In the genomic region with DNA sequence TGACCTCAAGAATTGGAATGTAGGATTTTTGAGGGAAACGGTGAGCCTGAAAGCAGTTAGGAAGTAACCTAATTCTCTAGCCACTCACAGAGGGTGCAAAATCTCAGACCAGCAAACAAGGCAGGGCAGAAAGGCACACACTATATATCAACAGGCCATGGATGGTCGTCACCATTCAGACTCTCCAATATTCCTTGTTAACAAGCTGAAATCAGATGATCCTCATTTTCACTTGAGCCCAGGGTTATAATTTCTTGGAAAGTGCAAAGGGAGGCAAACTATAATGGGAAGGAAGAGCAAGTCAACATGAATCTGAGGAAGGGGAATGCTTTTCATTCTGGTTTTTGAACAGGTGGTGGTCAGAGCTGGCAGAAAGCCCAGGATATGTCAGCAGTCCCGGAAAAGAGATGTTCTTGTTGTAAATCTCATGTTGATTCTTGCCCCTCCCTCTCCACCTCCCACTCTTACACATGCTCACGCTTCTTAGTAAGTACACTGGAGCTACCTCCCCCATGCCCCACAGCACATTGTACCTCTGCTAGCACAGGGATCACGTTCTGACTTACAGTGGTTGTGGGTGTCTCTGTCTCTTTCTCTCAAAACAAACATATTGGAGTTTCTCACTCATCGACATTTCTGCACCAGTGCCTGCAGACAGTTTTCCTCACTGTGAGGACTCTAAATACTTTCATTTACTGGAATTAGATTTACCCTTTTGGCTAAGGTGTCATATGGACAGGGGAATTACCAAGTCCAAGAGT, we compare ENCODE assay signal across 1 cellular context.
TF ChIP-seq lines count a peak whose summit lies in the region.

No MANE protein-coding gene starts in this region.

TF ChIP-seq in GM12878, 131 proteins besides CTCF, POLR2A, EP300 and RAD21 (continued from another document and continues in another):
- TF ChIP-seq, protein P1, sequence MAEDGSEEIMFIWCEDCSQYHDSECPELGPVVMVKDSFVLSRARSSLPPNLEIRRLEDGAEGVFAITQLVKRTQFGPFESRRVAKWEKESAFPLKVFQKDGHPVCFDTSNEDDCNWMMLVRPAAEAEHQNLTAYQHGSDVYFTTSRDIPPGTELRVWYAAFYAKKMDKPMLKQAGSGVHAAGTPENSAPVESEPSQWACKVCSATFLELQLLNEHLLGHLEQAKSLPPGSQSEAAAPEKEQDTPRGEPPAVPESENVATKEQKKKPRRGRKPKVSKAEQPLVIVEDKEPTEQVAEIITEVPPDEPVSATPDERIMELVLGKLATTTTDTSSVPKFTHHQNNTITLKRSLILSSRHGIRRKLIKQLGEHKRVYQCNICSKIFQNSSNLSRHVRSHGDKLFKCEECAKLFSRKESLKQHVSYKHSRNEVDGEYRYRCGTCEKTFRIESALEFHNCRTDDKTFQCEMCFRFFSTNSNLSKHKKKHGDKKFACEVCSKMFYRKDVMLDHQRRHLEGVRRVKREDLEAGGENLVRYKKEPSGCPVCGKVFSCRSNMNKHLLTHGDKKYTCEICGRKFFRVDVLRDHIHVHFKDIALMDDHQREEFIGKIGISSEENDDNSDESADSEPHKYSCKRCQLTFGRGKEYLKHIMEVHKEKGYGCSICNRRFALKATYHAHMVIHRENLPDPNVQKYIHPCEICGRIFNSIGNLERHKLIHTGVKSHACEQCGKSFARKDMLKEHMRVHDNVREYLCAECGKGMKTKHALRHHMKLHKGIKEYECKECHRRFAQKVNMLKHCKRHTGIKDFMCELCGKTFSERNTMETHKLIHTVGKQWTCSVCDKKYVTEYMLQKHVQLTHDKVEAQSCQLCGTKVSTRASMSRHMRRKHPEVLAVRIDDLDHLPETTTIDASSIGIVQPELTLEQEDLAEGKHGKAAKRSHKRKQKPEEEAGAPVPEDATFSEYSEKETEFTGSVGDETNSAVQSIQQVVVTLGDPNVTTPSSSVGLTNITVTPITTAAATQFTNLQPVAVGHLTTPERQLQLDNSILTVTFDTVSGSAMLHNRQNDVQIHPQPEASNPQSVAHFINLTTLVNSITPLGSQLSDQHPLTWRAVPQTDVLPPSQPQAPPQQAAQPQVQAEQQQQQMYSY (CRISPR knock-in tag; IDR thresholded peaks at IDR 0.05) = no peak
- TF ChIP-seq SREBF2 (IDR thresholded peaks at IDR 0.05; ENCODE audit: low read length) (no peak), TBL1XR1 (IDR thresholded peaks at IDR 0.05; ENCODE audit: low read depth, low read length) (no peak), TAF1 (IDR thresholded peaks at IDR 0.05; ENCODE audit: borderline replicate concordance, low read depth, low read length) (no peak), RBBP5 (conservative IDR thresholded peaks at IDR 0.05) (no peak), EZH2 (IDR thresholded peaks at IDR 0.05; ENCODE audit: borderline replicate concordance, control insufficient read depth, low read depth, low read length) (no peak), ESRRA (IDR thresholded peaks at IDR 0.05; ENCODE audit: low read length) (no peak), ASH2L (IDR thresholded peaks at IDR 0.05; ENCODE audit: borderline replicate concordance, low read depth) (no peak), MTA2 (IDR thresholded peaks at IDR 0.05; ENCODE audit: low read depth) (peak; percentile 57), WRNIP1 (IDR thresholded peaks at IDR 0.05; ENCODE audit: borderline replicate concordance, low read depth, low read length) (0 out of 2 replicates have a peak, but pooled peaks have one; percentile 48), IKZF2 (IDR thresholded peaks at IDR 0.05) (peak in 1 of 2 experiments; percentile 56; a peak in 2 of 4 replicates), POU2F2 (IDR thresholded peaks at IDR 0.05; ENCODE audit: borderline replicate concordance, low read depth, low read length) (no peak), KAT2A (conservative IDR thresholded peaks at IDR 0.05; ENCODE audit: control insufficient read depth, low read depth, low read length) (no peak), CHD1 (IDR thresholded peaks at IDR 0.05; ENCODE audit: low read depth, low read length) (no peak), SMARCA5 (IDR thresholded peaks at IDR 0.05) (no peak), STAT3 (IDR thresholded peaks at IDR 0.05; ENCODE audit: low read depth, low read length) (0 out of 2 replicates have a peak, but pooled peaks have one; percentile 18), STAT1 (conservative IDR thresholded peaks at IDR 0.05) (no peak), ZZZ3 (IDR thresholded peaks at IDR 0.05; ENCODE audit: control insufficient read depth, insufficient read length, low read depth) (no peak), EGR1 (IDR thresholded peaks at IDR 0.05; ENCODE audit: borderline replicate concordance in 1 of 2, low read depth in 2 of 2, low read length in 2 of 2) (peak in 1 of 2 experiments; percentile 46; a peak in 1 of 3 replicates), TCF3 (IDR thresholded peaks at IDR 0.05; ENCODE audit: borderline replicate concordance, insufficient read depth, low read depth, low read length) (no peak), GABPA (IDR thresholded peaks at IDR 0.05; ENCODE audit: low read depth) (no peak), CEBPB (IDR thresholded peaks at IDR 0.05; ENCODE audit: borderline replicate concordance in 1 of 2, low read depth in 2 of 2, low read length in 2 of 2) (no peak), ZNF207 (IDR thresholded peaks at IDR 0.05; ENCODE audit: borderline replicate concordance) (no peak; the same call in 1 of the 2 replicates), HDAC6 (IDR thresholded peaks at IDR 0.05; ENCODE audit: unreplicated experiment) (no peak), NFXL1 (IDR thresholded peaks at IDR 0.05; ENCODE audit: borderline replicate concordance) (no peak), PAX5 (IDR thresholded peaks at IDR 0.05; ENCODE audit: borderline replicate concordance, low read depth, low read length) (no peak), MYC (IDR thresholded peaks at IDR 0.05; ENCODE audit: insufficient read depth, insufficient read length, insufficient replicate concordance, low read length, severe bottlenecking) (no peak), NFIC (IDR thresholded peaks at IDR 0.05; ENCODE audit: low read depth, low read length) (0 out of 2 replicates have a peak, but pooled peaks have one; percentile 17)
- TF ChIP-seq, protein P2, sequence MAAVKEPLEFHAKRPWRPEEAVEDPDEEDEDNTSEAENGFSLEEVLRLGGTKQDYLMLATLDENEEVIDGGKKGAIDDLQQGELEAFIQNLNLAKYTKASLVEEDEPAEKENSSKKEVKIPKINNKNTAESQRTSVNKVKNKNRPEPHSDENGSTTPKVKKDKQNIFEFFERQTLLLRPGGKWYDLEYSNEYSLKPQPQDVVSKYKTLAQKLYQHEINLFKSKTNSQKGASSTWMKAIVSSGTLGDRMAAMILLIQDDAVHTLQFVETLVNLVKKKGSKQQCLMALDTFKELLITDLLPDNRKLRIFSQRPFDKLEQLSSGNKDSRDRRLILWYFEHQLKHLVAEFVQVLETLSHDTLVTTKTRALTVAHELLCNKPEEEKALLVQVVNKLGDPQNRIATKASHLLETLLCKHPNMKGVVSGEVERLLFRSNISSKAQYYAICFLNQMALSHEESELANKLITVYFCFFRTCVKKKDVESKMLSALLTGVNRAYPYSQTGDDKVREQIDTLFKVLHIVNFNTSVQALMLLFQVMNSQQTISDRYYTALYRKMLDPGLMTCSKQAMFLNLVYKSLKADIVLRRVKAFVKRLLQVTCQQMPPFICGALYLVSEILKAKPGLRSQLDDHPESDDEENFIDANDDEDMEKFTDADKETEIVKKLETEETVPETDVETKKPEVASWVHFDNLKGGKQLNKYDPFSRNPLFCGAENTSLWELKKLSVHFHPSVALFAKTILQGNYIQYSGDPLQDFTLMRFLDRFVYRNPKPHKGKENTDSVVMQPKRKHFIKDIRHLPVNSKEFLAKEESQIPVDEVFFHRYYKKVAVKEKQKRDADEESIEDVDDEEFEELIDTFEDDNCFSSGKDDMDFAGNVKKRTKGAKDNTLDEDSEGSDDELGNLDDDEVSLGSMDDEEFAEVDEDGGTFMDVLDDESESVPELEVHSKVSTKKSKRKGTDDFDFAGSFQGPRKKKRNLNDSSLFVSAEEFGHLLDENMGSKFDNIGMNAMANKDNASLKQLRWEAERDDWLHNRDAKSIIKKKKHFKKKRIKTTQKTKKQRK (IDR thresholded peaks at IDR 0.05; ENCODE audit: low read depth, low read length) = no peak
- TF ChIP-seq, protein P3, sequence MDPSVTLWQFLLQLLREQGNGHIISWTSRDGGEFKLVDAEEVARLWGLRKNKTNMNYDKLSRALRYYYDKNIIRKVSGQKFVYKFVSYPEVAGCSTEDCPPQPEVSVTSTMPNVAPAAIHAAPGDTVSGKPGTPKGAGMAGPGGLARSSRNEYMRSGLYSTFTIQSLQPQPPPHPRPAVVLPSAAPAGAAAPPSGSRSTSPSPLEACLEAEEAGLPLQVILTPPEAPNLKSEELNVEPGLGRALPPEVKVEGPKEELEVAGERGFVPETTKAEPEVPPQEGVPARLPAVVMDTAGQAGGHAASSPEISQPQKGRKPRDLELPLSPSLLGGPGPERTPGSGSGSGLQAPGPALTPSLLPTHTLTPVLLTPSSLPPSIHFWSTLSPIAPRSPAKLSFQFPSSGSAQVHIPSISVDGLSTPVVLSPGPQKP (IDR thresholded peaks at IDR 0.05; ENCODE audit: low read depth, low read length) = no peak
- TF ChIP-seq, protein P4, sequence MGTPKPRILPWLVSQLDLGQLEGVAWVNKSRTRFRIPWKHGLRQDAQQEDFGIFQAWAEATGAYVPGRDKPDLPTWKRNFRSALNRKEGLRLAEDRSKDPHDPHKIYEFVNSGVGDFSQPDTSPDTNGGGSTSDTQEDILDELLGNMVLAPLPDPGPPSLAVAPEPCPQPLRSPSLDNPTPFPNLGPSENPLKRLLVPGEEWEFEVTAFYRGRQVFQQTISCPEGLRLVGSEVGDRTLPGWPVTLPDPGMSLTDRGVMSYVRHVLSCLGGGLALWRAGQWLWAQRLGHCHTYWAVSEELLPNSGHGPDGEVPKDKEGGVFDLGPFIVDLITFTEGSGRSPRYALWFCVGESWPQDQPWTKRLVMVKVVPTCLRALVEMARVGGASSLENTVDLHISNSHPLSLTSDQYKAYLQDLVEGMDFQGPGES (IDR thresholded peaks at IDR 0.05) = no peak
- TF ChIP-seq, protein P5, sequence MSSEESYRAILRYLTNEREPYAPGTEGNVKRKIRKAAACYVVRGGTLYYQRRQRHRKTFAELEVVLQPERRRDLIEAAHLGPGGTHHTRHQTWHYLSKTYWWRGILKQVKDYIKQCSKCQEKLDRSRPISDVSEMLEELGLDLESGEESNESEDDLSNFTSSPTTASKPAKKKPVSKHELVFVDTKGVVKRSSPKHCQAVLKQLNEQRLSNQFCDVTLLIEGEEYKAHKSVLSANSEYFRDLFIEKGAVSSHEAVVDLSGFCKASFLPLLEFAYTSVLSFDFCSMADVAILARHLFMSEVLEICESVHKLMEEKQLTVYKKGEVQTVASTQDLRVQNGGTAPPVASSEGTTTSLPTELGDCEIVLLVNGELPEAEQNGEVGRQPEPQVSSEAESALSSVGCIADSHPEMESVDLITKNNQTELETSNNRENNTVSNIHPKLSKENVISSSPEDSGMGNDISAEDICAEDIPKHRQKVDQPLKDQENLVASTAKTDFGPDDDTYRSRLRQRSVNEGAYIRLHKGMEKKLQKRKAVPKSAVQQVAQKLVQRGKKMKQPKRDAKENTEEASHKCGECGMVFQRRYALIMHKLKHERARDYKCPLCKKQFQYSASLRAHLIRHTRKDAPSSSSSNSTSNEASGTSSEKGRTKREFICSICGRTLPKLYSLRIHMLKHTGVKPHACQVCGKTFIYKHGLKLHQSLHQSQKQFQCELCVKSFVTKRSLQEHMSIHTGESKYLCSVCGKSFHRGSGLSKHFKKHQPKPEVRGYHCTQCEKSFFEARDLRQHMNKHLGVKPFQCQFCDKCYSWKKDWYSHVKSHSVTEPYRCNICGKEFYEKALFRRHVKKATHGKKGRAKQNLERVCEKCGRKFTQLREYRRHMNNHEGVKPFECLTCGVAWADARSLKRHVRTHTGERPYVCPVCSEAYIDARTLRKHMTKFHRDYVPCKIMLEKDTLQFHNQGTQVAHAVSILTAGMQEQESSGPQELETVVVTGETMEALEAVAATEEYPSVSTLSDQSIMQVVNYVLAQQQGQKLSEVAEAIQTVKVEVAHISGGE (CRISPR knock-in tag; IDR thresholded peaks at IDR 0.05) = no peak
- TF ChIP-seq, protein P6, sequence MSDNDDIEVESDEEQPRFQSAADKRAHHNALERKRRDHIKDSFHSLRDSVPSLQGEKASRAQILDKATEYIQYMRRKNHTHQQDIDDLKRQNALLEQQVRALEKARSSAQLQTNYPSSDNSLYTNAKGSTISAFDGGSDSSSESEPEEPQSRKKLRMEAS (IDR thresholded peaks at IDR 0.05; ENCODE audit: low read depth, low read length) = no peak
- TF ChIP-seq, protein P7, sequence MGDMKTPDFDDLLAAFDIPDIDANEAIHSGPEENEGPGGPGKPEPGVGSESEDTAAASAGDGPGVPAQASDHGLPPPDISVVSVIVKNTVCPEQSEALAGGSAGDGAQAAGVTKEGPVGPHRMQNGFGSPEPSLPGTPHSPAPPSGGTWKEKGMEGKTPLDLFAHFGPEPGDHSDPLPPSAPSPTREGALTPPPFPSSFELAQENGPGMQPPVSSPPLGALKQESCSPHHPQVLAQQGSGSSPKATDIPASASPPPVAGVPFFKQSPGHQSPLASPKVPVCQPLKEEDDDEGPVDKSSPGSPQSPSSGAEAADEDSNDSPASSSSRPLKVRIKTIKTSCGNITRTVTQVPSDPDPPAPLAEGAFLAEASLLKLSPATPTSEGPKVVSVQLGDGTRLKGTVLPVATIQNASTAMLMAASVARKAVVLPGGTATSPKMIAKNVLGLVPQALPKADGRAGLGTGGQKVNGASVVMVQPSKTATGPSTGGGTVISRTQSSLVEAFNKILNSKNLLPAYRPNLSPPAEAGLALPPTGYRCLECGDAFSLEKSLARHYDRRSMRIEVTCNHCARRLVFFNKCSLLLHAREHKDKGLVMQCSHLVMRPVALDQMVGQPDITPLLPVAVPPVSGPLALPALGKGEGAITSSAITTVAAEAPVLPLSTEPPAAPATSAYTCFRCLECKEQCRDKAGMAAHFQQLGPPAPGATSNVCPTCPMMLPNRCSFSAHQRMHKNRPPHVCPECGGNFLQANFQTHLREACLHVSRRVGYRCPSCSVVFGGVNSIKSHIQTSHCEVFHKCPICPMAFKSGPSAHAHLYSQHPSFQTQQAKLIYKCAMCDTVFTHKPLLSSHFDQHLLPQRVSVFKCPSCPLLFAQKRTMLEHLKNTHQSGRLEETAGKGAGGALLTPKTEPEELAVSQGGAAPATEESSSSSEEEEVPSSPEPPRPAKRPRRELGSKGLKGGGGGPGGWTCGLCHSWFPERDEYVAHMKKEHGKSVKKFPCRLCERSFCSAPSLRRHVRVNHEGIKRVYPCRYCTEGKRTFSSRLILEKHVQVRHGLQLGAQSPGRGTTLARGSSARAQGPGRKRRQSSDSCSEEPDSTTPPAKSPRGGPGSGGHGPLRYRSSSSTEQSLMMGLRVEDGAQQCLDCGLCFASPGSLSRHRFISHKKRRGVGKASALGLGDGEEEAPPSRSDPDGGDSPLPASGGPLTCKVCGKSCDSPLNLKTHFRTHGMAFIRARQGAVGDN (IDR thresholded peaks at IDR 0.05) = no peak
